Comparison of ENCODE assay signal across 8 cellular contexts in genomic region chrX:153686677-153687057, GRCh38. TPM values are rescaled to one million over a fixed set of nuclear protein-coding genes. Genes with fewer than 3 reads are reported as not detected.
DNase-seq lines count a peak whose midpoint lies in the region; TF ChIP-seq lines count a peak whose summit lies in the region.
"Not testable (repeated sequence)": the region's sequence is repeated elsewhere in the genome, so short reads cannot be mapped to it uniquely, and the experiment has no call there.
"Had no signal": no experiment of that assay in that cellular context is flagged by ENCODE, and none has a peak within 500 bp of the region (broad histone marks: within the 10 kb centered on the region; RNA-seq: fewer than 3 reads in every experiment).

No MANE protein-coding gene starts in this region.

- H3K9ac ChIP-seq in neuronal stem cell (ENCODE audit: low read depth, low read length, poor library complexity): not testable (repeated sequence)

- peak overlapping the region; percentile 85 for H3K27ac ChIP-seq in cardiac muscle cell
- peak overlapping the region; percentile 97 for H3K27ac ChIP-seq in neuronal stem cell (replicated peaks; ENCODE audit: low read length)

- peak overlapping the region; percentile 33 for H3K4me2 ChIP-seq in neuronal stem cell (ENCODE audit: insufficient read depth, low read length, poor library complexity, severe bottlenecking)

- not testable (repeated sequence) for H2BK15ac ChIP-seq in neuronal stem cell (ENCODE audit: low read length)

- H3K36me3 ChIP-seq in cardiac muscle cell: not testable (repeated sequence)
- H3K36me3 ChIP-seq in neuronal stem cell (replicated peaks in 1 of 2; ENCODE audit: control insufficient read depth in 2 of 2, insufficient read depth in 2 of 2, low read length in 2 of 2): peaks cover 8 to 20% of the 10 kb centered on the region in 2 donors

- peak overlapping the region; percentile 89 for H3K18ac ChIP-seq in neuronal stem cell (ENCODE audit: low read length)

- peak overlapping the region; percentile 38 for H3K14ac ChIP-seq in neuronal stem cell (ENCODE audit: low read length)

- peaks cover 14% of the 10 kb centered on the region for H3K79me1 ChIP-seq in neuronal stem cell (ENCODE audit: low read depth, low read length)

- H3K4me3 ChIP-seq in cardiac muscle cell: not testable (repeated sequence)
- H3K4me3 ChIP-seq in neuronal stem cell (ENCODE audit: low read length in 2 of 2): peak overlapping the region in 1 of 2 donors; percentile 49

- H2AK5ac ChIP-seq in neuronal stem cell (ENCODE audit: low read depth, low read length): not testable (repeated sequence)

- not testable (repeated sequence) for H3K4me1 ChIP-seq in cardiac muscle cell (ENCODE audit: low read depth)
- H3K4me1 ChIP-seq in neuronal stem cell (ENCODE audit: control insufficient read depth in 2 of 2, insufficient read depth in 1 of 2, low read depth in 1 of 2, low read length in 2 of 2): peaks cover 16 to 23% of the 10 kb centered on the region in 2 donors

- not testable (repeated sequence) for H3K27me3 ChIP-seq in cardiac muscle cell; neuronal stem cell (ENCODE audit: control insufficient read depth in 3 of 3, insufficient read depth in 3 of 3, low read depth in 1 of 3, low read length in 3 of 3)

- not testable (repeated sequence) for H3K4ac ChIP-seq in neuronal stem cell (ENCODE audit: low read length)

- H2BK120ac ChIP-seq in neuronal stem cell (ENCODE audit: low read depth, low read length): peak overlapping the region; percentile 61

- H4K8ac ChIP-seq in neuronal stem cell (ENCODE audit: low read depth, low read length): peak overlapping the region; percentile 96

- WGBS in neuronal stem cell (ENCODE audit: extremely low coverage in 2 of 2, insufficient read length in 2 of 2, insufficient replicate concordance in 1 of 2), 2 donors: no CpG with 5 or more reads among the region's 7 CpGs

- TF ChIP-seq CTCF in cardiac muscle cell (IDR thresholded peaks at IDR 0.05; ENCODE audit: low read depth, low read length): not testable (repeated sequence)

- H2BK5ac ChIP-seq in neuronal stem cell (ENCODE audit: low read length): peak overlapping the region; percentile 98

- H3K23ac ChIP-seq in neuronal stem cell (ENCODE audit: low read depth, low read length, poor library complexity): not testable (repeated sequence)

- not testable (repeated sequence) for H2AFZ ChIP-seq in neuronal stem cell (ENCODE audit: low read length)

- H4K91ac ChIP-seq in neuronal stem cell (ENCODE audit: low read depth, low read length, poor library complexity): not testable (repeated sequence)

- not testable (repeated sequence) for H3K9me3 ChIP-seq in cardiac muscle cell (ENCODE audit: low read depth); neuronal stem cell (replicated peaks in 1 of 2; ENCODE audit: control insufficient read depth in 2 of 2, insufficient read depth in 1 of 2, low read depth in 1 of 2, low read length in 2 of 2)

- DNase-seq in COLO668 (lab: John Stamatoyannopoulos, UW; ENCODE audit: unreplicated experiment) (peak; percentile 19), SK-N-DZ (ENCODE audit: low spot score) (peak; percentile 32)
- not testable (repeated sequence) for DNase-seq in cardiac muscle cell (ENCODE audit: low read depth in 1 of 2, low spot score in 1 of 2); neuronal stem cell (ENCODE audit: low spot score)

- H2BK12ac ChIP-seq in neuronal stem cell (ENCODE audit: low read length): not testable (repeated sequence)

RNA-seq across cellular contexts. Expression of gene SLC6A8, which starts 1.1 kb away (rescaled TPM):
- polyA plus RNA-seq in SK-N-DZ (2014; cell fraction: cytosol; rRNA removed): 18.4 and 31.5 TPM in 2 replicates
- 71.2 and 118 TPM in 2 replicates for polyA plus RNA-seq in SK-N-DZ (2014; cell fraction: nucleus; rRNA removed)
- total RNA-seq in cardiac muscle cell: 23.7 and 29.0 TPM in 2 replicates
- polyA plus RNA-seq in cardiac muscle cell: 35.8 and 37.3 TPM in 2 replicates
- polyA plus RNA-seq in neuronal stem cell (2013, experiment 1 of 2): 122 TPM
- 123 TPM for polyA plus RNA-seq in neuronal stem cell (2013, experiment 2 of 2)

RNA-seq across cellular contexts. Expression of gene PNCK, which starts 13.1 kb away (rescaled TPM):
- 3.5 and 6.9 TPM in 2 replicates for polyA plus RNA-seq in SK-N-DZ (2014; cell fraction: cytosol; rRNA removed)
- 33.5 and 43.9 TPM in 2 replicates for polyA plus RNA-seq in SK-N-DZ (2014; cell fraction: nucleus; rRNA removed)
- total RNA-seq in cardiac muscle cell: 19.4 and 23.5 TPM in 2 replicates
- polyA plus RNA-seq in cardiac muscle cell: 14.5 and 25.5 TPM in 2 replicates
- 20.3 TPM for polyA plus RNA-seq in neuronal stem cell (2013, experiment 1 of 2)
- 20.9 TPM for polyA plus RNA-seq in neuronal stem cell (2013, experiment 2 of 2)
- total RNA-seq: M059J had no signal

RNA-seq across cellular contexts. Expression of gene BCAP31, which starts 37.5 kb away (rescaled TPM):
- polyA plus RNA-seq in SK-N-DZ (2014; cell fraction: cytosol; rRNA removed): 136 and 164 TPM in 2 replicates
- 43.7 and 77.0 TPM in 2 replicates for polyA plus RNA-seq in SK-N-DZ (2014; cell fraction: nucleus; rRNA removed)
- total RNA-seq in cardiac muscle cell: 74.7 and 94.0 TPM in 2 replicates
- polyA plus RNA-seq in cardiac muscle cell: 189 and 269 TPM in 2 replicates
- polyA plus RNA-seq in neuronal stem cell (2013, experiment 1 of 2): 53.3 TPM
- 53.2 TPM for polyA plus RNA-seq in neuronal stem cell (2013, experiment 2 of 2)

RNA-seq across cellular contexts. Expression of gene ABCD1, which starts 38.0 kb away (rescaled TPM):
- polyA plus RNA-seq in SK-N-DZ (2014; cell fraction: cytosol; rRNA removed): 7.7 and 10.2 TPM in 2 replicates
- 12.3 and 13.9 TPM in 2 replicates for polyA plus RNA-seq in SK-N-DZ (2014; cell fraction: nucleus; rRNA removed)
- 23.8 and 28.7 TPM in 2 replicates for total RNA-seq in cardiac muscle cell
- 14.6 and 15.3 TPM in 2 replicates for polyA plus RNA-seq in cardiac muscle cell
- polyA plus RNA-seq in neuronal stem cell (2013, experiment 1 of 2): 4.4 TPM
- 4.2 TPM for polyA plus RNA-seq in neuronal stem cell (2013, experiment 2 of 2)

RNA-seq across cellular contexts. Expression of gene DUSP9, which starts 39.7 kb away (rescaled TPM):
- 11.5 and 12.9 TPM in 2 replicates for polyA plus RNA-seq in SK-N-DZ (2014; cell fraction: cytosol; rRNA removed)
- 9.0 and 10.4 TPM in 2 replicates for polyA plus RNA-seq in SK-N-DZ (2014; cell fraction: nucleus; rRNA removed)
- 5.4 and 8.7 TPM in 2 replicates for total RNA-seq in cardiac muscle cell
- polyA plus RNA-seq in cardiac muscle cell: 6.8 and 8.7 TPM in 2 replicates
- 1.5 TPM for polyA plus RNA-seq in neuronal stem cell (2013, experiment 1 of 2)
- 1.4 TPM for polyA plus RNA-seq in neuronal stem cell (2013, experiment 2 of 2)
- total RNA-seq: Peyer's patch, posterior vena cava, tibial nerve had no signal
